ENCODE assay signal across 8 cellular contexts in the genomic region with DNA sequence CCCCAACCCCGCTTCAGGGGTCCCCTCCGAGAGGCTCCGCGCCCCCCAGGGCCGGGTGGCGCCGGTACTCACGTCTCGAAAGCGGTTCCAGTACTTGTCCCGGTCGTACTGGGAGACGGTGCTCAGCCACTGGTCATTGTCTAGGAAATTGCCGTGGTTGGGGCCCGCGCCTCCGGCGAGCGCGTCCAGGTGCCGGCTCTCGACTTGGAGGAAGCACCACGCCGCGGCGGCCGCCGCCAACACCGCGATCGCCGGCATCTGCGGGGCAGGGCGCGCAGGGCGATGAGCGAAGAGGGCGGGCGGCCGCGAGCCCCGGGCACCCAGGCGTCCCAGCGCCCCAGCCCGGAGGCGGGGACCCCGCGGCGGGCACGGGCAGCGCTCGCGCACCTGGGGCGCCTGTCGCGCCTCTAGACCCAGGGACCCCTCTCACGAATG. TPM values are rescaled to one million over a fixed set of nuclear protein-coding genes. Genes with fewer than 3 reads are reported as not detected.
DNase-seq lines count a peak whose midpoint lies in the region; ATAC-seq and TF ChIP-seq lines count a peak whose summit lies in the region.

No MANE protein-coding gene starts in this region.

- peaks cover 27% of the 10 kb centered on the region for H3K27me3 Mint-ChIP-seq in CD8-positive, alpha-beta T cell (ENCODE audit: low read depth)
- peaks cover 33 to 42% (median 34%) of the 10 kb centered on the region in 3 donors for H3K27me3 Mint-ChIP-seq in CD14-positive monocyte (ENCODE audit: low read depth in 3 of 3)

- no CpG with 5 or more reads among the region's 57 CpGs for WGBS in iPS DF 6.9 (ENCODE audit: insufficient coverage, insufficient read length)

- ATAC-seq in GM21737 (IDR thresholded peaks at IDR 0.05; ENCODE audit: unreplicated experiment), result no peak
- ATAC-seq in CD8-positive, alpha-beta T cell, result no peak

- 0 out of 2 replicates have a peak, but pooled peaks cover 2% of the 10 kb centered on the region for H3K4me1 ChIP-seq in iPS DF 6.9 (ENCODE audit: control insufficient read depth, insufficient read depth, low read length)
- H3K4me1 ChIP-seq in CD8-positive, alpha-beta T cell (ENCODE audit: insufficient read depth, low read length), result no peaks in the 10 kb centered on the region

- H3K27me3 ChIP-seq in H7 (ENCODE audit: control insufficient read depth, insufficient read depth, low read length), result peaks cover 26% of the 10 kb centered on the region
- H3K27me3 ChIP-seq in iPS DF 6.9 (ENCODE audit: control insufficient read depth, insufficient read depth, low read length), result peaks cover 8% of the 10 kb centered on the region
- H3K27me3 ChIP-seq in CD8-positive, alpha-beta T cell (ENCODE audit: insufficient read depth, low read length), result no peaks in the 10 kb centered on the region

- DNase-seq in H7, result peak; percentile 83
- DNase-seq in iPS DF 6.9 (ENCODE audit: low read depth, low spot score), result no peak
- DNase-seq in CD8-positive, alpha-beta T cell, result no peak
- DNase-seq in amniotic stem cell (lab: John Stamatoyannopoulos, UW), result no peak
- DNase-seq in CD14-positive monocyte (ENCODE audit: low spot score), result no peak

- intact Hi-C loops in CD8-positive, alpha-beta T cell (cut with DNase I, micrococcal nuclease), result loop anchor here in 1 of 2 experiments (5.0 kb wide), 2 partner anchors 176 to 1611 kb away; no protein-coding TSS in a partner anchor
- intact Hi-C loops in CD14-positive monocyte (cut with micrococcal nuclease), result loop anchor here (2.0 to 5.0 kb wide), 2 partner anchors 176 kb away; no protein-coding TSS in a partner anchor

- no peak for TF ChIP-seq CTCF in CD8-positive, alpha-beta T cell (IDR thresholded peaks at IDR 0.05)
- TF ChIP-seq CTCF in CD14-positive monocyte (IDR thresholded peaks at IDR 0.05), result no peak

- H3K4me1 Mint-ChIP-seq in CD8-positive, alpha-beta T cell (ENCODE audit: low read depth), result no peaks in the 10 kb centered on the region
- peaks cover 2% of the 10 kb centered on the region for H3K4me1 Mint-ChIP-seq in CD14-positive monocyte

- CTCF ChIA-PET in CD8-positive, alpha-beta T cell (lab: Charles Lee), result interaction anchor here (1.2 kb wide), 1 partner anchor 9 kb away, joined by 4 read pairs; no protein-coding TSS in a partner anchor

- H3K9me3 ChIP-seq in iPS DF 6.9 (ENCODE audit: control insufficient read depth, insufficient read depth, low read length), result no peaks in the 10 kb centered on the region
- no peaks in the 10 kb centered on the region for H3K9me3 ChIP-seq in CD8-positive, alpha-beta T cell (ENCODE audit: low read length)

- H3K27ac ChIP-seq in angular gyrus (ENCODE audit: low read depth, low read length) (peak overlapping the region; percentile 76), iPS DF 6.9 (ENCODE audit: low read length) (no peak overlapping the region), skin epidermis (peak overlapping the region in 2 of 21 experiments; percentile 50 to 63)
- H3K27ac ChIP-seq in CD8-positive, alpha-beta T cell (ENCODE audit: low read depth, low read length), result no peak overlapping the region

- H3K4me3 ChIP-seq in H7 (ENCODE audit: insufficient read depth, low read depth, low read length) (peak overlapping the region; percentile 56), iPS DF 6.9 (ENCODE audit: low read length) (peak overlapping the region; percentile 43; the same call in 1 of the 2 replicates), skin epidermis (peak overlapping the region in 5 of 7 experiments; percentile 10 to 44 (median 28))
- no peak overlapping the region for H3K4me3 ChIP-seq in CD8-positive, alpha-beta T cell (ENCODE audit: low read depth, low read length)

- H3K36me3 ChIP-seq in H7 (replicated peaks; ENCODE audit: control insufficient read depth, insufficient read depth, low read length) (no peaks in the 10 kb centered on the region), iPS DF 6.9 (ENCODE audit: control insufficient read depth, insufficient read depth, low read length) (no peaks in the 10 kb centered on the region)
- H3K36me3 ChIP-seq in CD8-positive, alpha-beta T cell (ENCODE audit: insufficient read depth, low read length), result no peaks in the 10 kb centered on the region

- H3K27ac Mint-ChIP-seq in CD8-positive, alpha-beta T cell, result no peak overlapping the region
- no peak overlapping the region for H3K27ac Mint-ChIP-seq in CD14-positive monocyte

- no peaks in the 10 kb centered on the region for H3K9me3 Mint-ChIP-seq in CD8-positive, alpha-beta T cell
- H3K9me3 Mint-ChIP-seq in CD14-positive monocyte, result peaks cover 0 to 11% (median 3%) of the 10 kb centered on the region in 7 donors

- H3K4me3 Mint-ChIP-seq in CD8-positive, alpha-beta T cell, result no peak overlapping the region
- peak overlapping the region in 1 of 2 donors; percentile 82 for H3K4me3 Mint-ChIP-seq in CD14-positive monocyte

- H3K36me3 Mint-ChIP-seq in CD8-positive, alpha-beta T cell, result no peaks in the 10 kb centered on the region
- H3K36me3 Mint-ChIP-seq in CD14-positive monocyte, result peaks cover 6% of the 10 kb centered on the region in 2 donors

- POLR2A ChIA-PET in CD8-positive, alpha-beta T cell (lab: Charles Lee), result no interaction called here

RNA-seq across cellular contexts. Expression of gene SPOCK1, which starts 0.8 kb away (rescaled TPM):
- total RNA-seq in H7 (2014; rRNA removed; shearing (Covaris generic)), result 1.4 and 4.6 TPM in 2 replicates
- not detected for total RNA-seq in CD8-positive, alpha-beta T cell
- polyA plus RNA-seq in CD14-positive monocyte, result 1 to 10 TPM; 2.1 to 5.7 TPM
